ENCODE assay signal across 30 cellular contexts in genomic region chr7:27214587-27214950, GRCh38. TPM values are rescaled to one million over a fixed set of nuclear protein-coding genes. Genes with fewer than 3 reads are reported as not detected.
"Had no signal": no experiment of that assay in that cellular context is flagged by ENCODE, and none has a peak within 500 bp of the region (broad histone marks: within the 10 kb centered on the region; RNA-seq: fewer than 3 reads in every experiment).

No MANE protein-coding gene starts in this region.

- H2AFZ ChIP-seq: neural progenitor cell, parathyroid adenoma had no signal

- H3K4me3 ChIP-seq: dorsolateral prefrontal cortex, gastrocnemius medialis, neural progenitor cell, sigmoid colon, suprapubic skin, transverse colon, upper lobe of right lung, uterus had no signal

- ATAC-seq: esophagus mucosa; gastrocnemius medialis; left lobe of liver; naive thymus-derived CD4-positive, alpha-beta T cell; stimulated activated naive B cell treated with anti-CD40 and anti-IgM and Interleukin-4, amounts not matched to agents 10 μg/mL and 1 μg/mL and 100 μg/mL, for 72 hours; upper lobe of right lung had no signal

- H3K27ac ChIP-seq: dorsolateral prefrontal cortex, epithelial cell of prostate, gastrocnemius medialis, neural progenitor cell, parathyroid adenoma, sigmoid colon, spleen, suprapubic skin, transverse colon, upper lobe of right lung, uterus had no signal

- H3K36me3 ChIP-seq: gastrocnemius medialis, neural progenitor cell, sigmoid colon, spleen, suprapubic skin, transverse colon, upper lobe of right lung, uterus had no signal

- H3K4me1 ChIP-seq: parathyroid adenoma had no signal

- H3K9me3 ChIP-seq: gastrocnemius medialis, sigmoid colon, spleen, suprapubic skin, transverse colon, upper lobe of right lung, uterus had no signal

- H3K9ac ChIP-seq: neural progenitor cell, parathyroid adenoma had no signal

- DNase-seq: cerebellar nuclear complex; dorsolateral prefrontal cortex; effector CD4-positive, alpha-beta T cell; gastrocnemius medialis; hypothalamus; immature natural killer cell; mesenchymal stem cell; midbrain; naive thymus-derived CD4-positive, alpha-beta T cell; sigmoid colon; spleen; stimulated activated CD4-positive, alpha-beta T cell treated with anti-CD3 and anti-CD28 coated beads, Interleukin-4, amount 100 ng/mL, for 4 hours; stimulated activated naive B cell treated with anti-CD40 and anti-IgM and Interleukin-4, amounts not matched to agents 10 μg/mL and 1 μg/mL and 100 μg/mL, for 72 hours; transverse colon; uterus had no signal

- H3K79me2 ChIP-seq: parathyroid adenoma had no signal

RNA-seq across cellular contexts. Expression of gene HOXA13, which starts 14.7 kb away (rescaled TPM):
- total RNA-seq: esophagus mucosa; glomerular endothelial cell; liver; lung microvascular endothelial cell; naive thymus-derived CD4-positive, alpha-beta T cell; progenitor cell of endocrine pancreas; spleen; upper lobe of right lung had no signal
- polyA plus RNA-seq: immature natural killer cell; keratinocyte; naive thymus-derived CD4-positive, alpha-beta T cell; spleen had no signal

RNA-seq across cellular contexts. Expression of gene EVX1, which starts 28.0 kb away (rescaled TPM):
- total RNA-seq: esophagus mucosa, gastrocnemius medialis, glomerular endothelial cell, left lobe of liver, liver, lung microvascular endothelial cell, mucosa of gallbladder, osteoblast, progenitor cell of endocrine pancreas, sigmoid colon, skeletal muscle tissue, spleen, suprapubic skin, upper lobe of right lung had no signal
- polyA plus RNA-seq: immature natural killer cell; keratinocyte; liver; naive thymus-derived CD4-positive, alpha-beta T cell; spleen had no signal

RNA-seq across cellular contexts. Expression of gene HOXA11, which starts 29.5 kb away (rescaled TPM):
- total RNA-seq: dorsolateral prefrontal cortex; esophagus mucosa; left lobe of liver; liver; lung microvascular endothelial cell; mucosa of gallbladder; naive thymus-derived CD4-positive, alpha-beta T cell; progenitor cell of endocrine pancreas; spleen; upper lobe of right lung had no signal
- polyA plus RNA-seq: immature natural killer cell; liver; naive thymus-derived CD4-positive, alpha-beta T cell; spleen had no signal

RNA-seq across cellular contexts. Expression of gene HOXA10, which starts 40.4 kb away (rescaled TPM):
- total RNA-seq: progenitor cell of endocrine pancreas had no signal
- polyA plus RNA-seq: naive thymus-derived CD4-positive, alpha-beta T cell had no signal

RNA-seq across cellular contexts. Expression of gene HOXA9, which starts 49.2 kb away (rescaled TPM):
- total RNA-seq: dorsolateral prefrontal cortex, left lobe of liver, progenitor cell of endocrine pancreas had no signal
- polyA plus RNA-seq: naive thymus-derived CD4-positive, alpha-beta T cell had no signal
